ENCODE assay signal across 1 cellular context in the genomic region with DNA sequence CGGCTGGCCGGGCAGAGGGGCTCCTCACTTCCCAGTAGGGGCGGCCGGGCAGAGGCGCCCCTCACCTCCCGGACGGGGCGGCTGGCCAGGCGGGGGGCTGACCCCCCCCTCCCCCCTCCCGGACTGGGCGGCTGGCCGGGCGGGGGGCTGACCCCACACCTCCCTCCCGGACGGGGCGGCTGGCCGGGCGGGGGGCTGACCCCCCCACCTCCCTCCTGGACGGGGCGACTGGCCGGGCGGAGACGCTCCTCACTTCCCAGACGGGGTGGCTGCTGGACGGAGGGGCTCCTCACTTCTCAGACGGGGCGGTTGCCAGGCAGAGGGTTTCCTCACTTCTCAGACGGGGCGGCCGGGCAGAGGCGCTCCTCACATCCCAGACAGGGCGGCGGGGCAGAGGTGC. TPM values are rescaled to one million over a fixed set of nuclear protein-coding genes. Genes with fewer than 3 reads are reported as not detected.
"Had no signal": no experiment of that assay in that cellular context is flagged by ENCODE, and none has a peak within 500 bp of the region (broad histone marks: within the 10 kb centered on the region; RNA-seq: fewer than 3 reads in every experiment).

No MANE protein-coding gene starts in this region.

RNA-seq across cellular contexts. Expression of gene KLHL35, which starts 23.0 kb away (rescaled TPM):
- total RNA-seq: vagina had no signal
